ENCODE assay signal across 9 cellular contexts in the genomic region with DNA sequence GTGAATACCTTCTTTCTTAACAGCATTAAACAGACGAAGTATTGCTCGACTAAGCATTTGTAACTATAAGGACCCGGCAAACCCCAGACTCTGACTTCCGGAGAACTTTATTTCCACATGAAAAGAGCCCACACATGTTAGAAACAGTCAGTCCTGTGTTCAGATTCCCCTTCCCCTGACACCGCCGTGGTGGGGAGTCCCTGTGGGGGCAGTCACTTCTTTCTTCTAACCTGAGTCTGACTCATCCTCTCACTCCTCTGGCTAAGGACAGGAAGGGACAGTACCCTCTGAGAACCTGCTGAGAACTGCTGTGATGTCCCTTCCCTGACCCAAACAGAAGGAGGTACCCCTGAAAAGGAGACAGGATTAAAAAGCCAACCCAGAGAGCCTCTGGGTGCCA.
DNase-seq lines count a peak whose midpoint lies in the region; ATAC-seq and TF ChIP-seq lines count a peak whose summit lies in the region.
"Had no signal": no experiment of that assay in that cellular context is flagged by ENCODE, and none has a peak within 500 bp of the region (broad histone marks: within the 10 kb centered on the region; RNA-seq: fewer than 3 reads in every experiment).

No MANE protein-coding gene starts in this region.

- DNase-seq in Caco-2 (no peak), NB4 (ENCODE audit: low read depth) (peak; percentile 61), NCI-H1436 treated with DMSO at 0.1 percent for 48 hours (lab: John Stamatoyannopoulos, UW) (no peak), T-helper 9 cell (no peak)
- DNase-seq in activated naive CD4-positive, alpha-beta T cell treated with anti-CD3 and anti-CD28 coated beads, Interleukin-2, amount 50 U/mL, for 16 hours: peak; percentile 15
- DNase-seq in stimulated activated CD4-positive, alpha-beta T cell treated with anti-CD3 and anti-CD28 coated beads, Interleukin-1b, Interleukin-23, amount 100 ng/mL, for 24 hours (ENCODE audit: low read depth in 4 of 4, low spot score in 1 of 4): peak in 3 of 4 experiments; percentile 3 to 30 (median 5)
- DNase-seq: anterior cingulate cortex had no signal

- H3K4me3 Mint-ChIP-seq in Caco-2 (ENCODE audit: unreplicated experiment): no peak overlapping the region

- POLR2A ChIA-PET in Caco-2 (lab: Charles Lee): no interaction called here

- H3K4me1 ChIP-seq in Caco-2: peaks cover 45% of the 10 kb centered on the region

- H3K36me3 ChIP-seq in Caco-2 (ENCODE audit: control insufficient read depth, insufficient read depth, low read length): no peaks in the 10 kb centered on the region

- ATAC-seq in GM21447 (IDR thresholded peaks at IDR 0.05; ENCODE audit: unreplicated experiment): no peak
- ATAC-seq in GM18511 (IDR thresholded peaks at IDR 0.05; ENCODE audit: unreplicated experiment): no peak

- peaks cover 25% of the 10 kb centered on the region for H3K4me1 Mint-ChIP-seq in Caco-2 (ENCODE audit: low read depth, unreplicated experiment)

- no peaks in the 10 kb centered on the region for H3K9me3 ChIP-seq in Caco-2

- H3K27ac Mint-ChIP-seq in Caco-2 (ENCODE audit: unreplicated experiment): peak overlapping the region; percentile 34

- no peaks in the 10 kb centered on the region for H3K27me3 ChIP-seq in Caco-2 (replicated peaks; ENCODE audit: control insufficient read depth, insufficient read depth, low read length)

- no peaks in the 10 kb centered on the region for H3K27me3 Mint-ChIP-seq in Caco-2 (ENCODE audit: insufficient read depth, unreplicated experiment)

- H3K9me3 Mint-ChIP-seq in Caco-2 (ENCODE audit: unreplicated experiment): no peaks in the 10 kb centered on the region

- H3K36me3 Mint-ChIP-seq in Caco-2 (ENCODE audit: insufficient read depth, unreplicated experiment): peaks cover 6% of the 10 kb centered on the region

- BruUV-seq in Caco-2 (replicated peaks; lab: Mats Ljungman, UMichigan): no TSS peak

- intact Hi-C loops in Caco-2 (cut with micrococcal nuclease; ENCODE audit: unreplicated experiment): loop anchor here (10.0 kb wide), 1 partner anchor 159 kb away; no protein-coding TSS in a partner anchor

- H3K4me3 ChIP-seq in Caco-2 (ENCODE audit: low read depth, low read length) (no peak overlapping the region), NB4 (ENCODE audit: low read depth, low read length) (no peak overlapping the region)

- CTCF ChIA-PET in Caco-2 (lab: Charles Lee): no interaction called here

- TF ChIP-seq POLR2A in NB4 (IDR thresholded peaks at IDR 0.05; ENCODE audit: extremely low read depth, insufficient read length): no peak

- TF ChIP-seq CTCF in Caco-2 (IDR thresholded peaks at IDR 0.05; ENCODE audit: insufficient read depth in 1 of 2, low read depth in 1 of 2, low read length in 1 of 2, severe bottlenecking in 1 of 2, unreplicated experiment in 1 of 2) (no peak), NB4 (IDR thresholded peaks at IDR 0.05; ENCODE audit: low read depth, low read length) (no peak)

Comparison
In these comparisons a context has a peak if more than half of its experiments do, and no peak if none do; other contexts are left out.
1. DNase-seq: peak in NB4 (single experiment), activated naive CD4-positive, alpha-beta T cell treated with anti-CD3 and anti-CD28 coated beads, Interleukin-2, amount 50 U/mL, for 16 hours (single experiment) and stimulated activated CD4-positive, alpha-beta T cell treated with anti-CD3 and anti-CD28 coated beads, Interleukin-1b, Interleukin-23, amount 100 ng/mL, for 24 hours (3 of 4); none in Caco-2 (0 of 2), NCI-H1436 treated with DMSO at 0.1 percent for 48 hours (single experiment) and T-helper 9 cell (single experiment).